13 cellular contexts compared by ENCODE assay signal in the genomic region with DNA sequence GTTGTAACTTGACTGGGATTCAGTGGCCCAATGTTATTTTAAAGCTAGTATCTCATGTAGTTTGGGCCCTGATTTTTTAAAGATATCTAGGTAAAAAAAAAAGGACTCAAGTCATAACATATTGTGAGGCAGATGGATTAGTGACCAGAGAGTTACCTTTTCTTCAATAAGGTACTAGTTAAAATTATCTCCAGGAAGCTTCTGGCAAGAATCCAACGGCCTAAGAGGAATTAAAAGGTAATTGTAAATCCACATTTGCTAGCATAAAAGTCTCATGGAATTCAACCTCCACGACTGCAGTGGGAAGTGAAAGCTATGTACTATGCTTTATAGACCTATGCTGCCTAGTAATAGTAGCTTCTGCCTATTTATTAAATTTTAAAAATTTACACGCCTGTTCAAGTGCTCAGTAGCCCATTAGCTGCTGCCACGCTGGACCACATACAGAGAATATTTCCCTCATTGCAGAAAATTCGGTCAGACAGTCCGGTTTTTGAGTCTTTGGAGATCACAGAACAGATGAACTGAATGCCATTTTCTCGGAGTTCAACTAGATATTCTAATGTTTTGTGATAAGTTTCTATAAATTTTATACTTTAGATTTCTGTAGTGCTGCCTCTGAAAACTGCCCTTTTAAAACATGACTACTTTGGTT.
DNase-seq lines count a peak whose midpoint lies in the region; ATAC-seq and TF ChIP-seq lines count a peak whose summit lies in the region.
"Had no signal": no experiment of that assay in that cellular context is flagged by ENCODE, and none has a peak within 500 bp of the region (broad histone marks: within the 10 kb centered on the region; RNA-seq: fewer than 3 reads in every experiment).

No MANE protein-coding gene starts in this region.

- peaks cover 10% of the 10 kb centered on the region for H3K4me1 Mint-ChIP-seq in nephron
- H3K4me1 Mint-ChIP-seq: H9 had no signal

- peaks cover 11% of the 10 kb centered on the region for H3K9me3 Mint-ChIP-seq in nephron

- H3K36me3 Mint-ChIP-seq in nephron (ENCODE audit: low read depth), result peaks cover 37% of the 10 kb centered on the region

- DNase-seq in NCI-H524 (lab: John Stamatoyannopoulos, UW) (peak; percentile 14 to 40), NCI-H524 treated with DMSO at 0.1 percent for 48 hours (lab: John Stamatoyannopoulos, UW) (no peak), NCI-H69 (lab: John Stamatoyannopoulos, UW) (peak; percentile 2), cerebellar cortex (ENCODE audit: low spot score) (peak; percentile 64), NCI-H2171 (lab: John Stamatoyannopoulos, UW) (no peak)
- DNase-seq: ACHN; CD4-positive, CD25-positive, alpha-beta regulatory T cell; DMS79; GOT3; H9 had no signal

- no peak for ATAC-seq in HG03565 (IDR thresholded peaks at IDR 0.05; ENCODE audit: unreplicated experiment)

- no peak for TF ChIP-seq CTCF in nephron (IDR thresholded peaks at IDR 0.05; ENCODE audit: unreplicated experiment in 3 of 3)

- H3K4me3 Mint-ChIP-seq in nephron, result no peak overlapping the region
- H3K4me3 Mint-ChIP-seq: CD4-positive, CD25-positive, alpha-beta regulatory T cell; H9; IgD-negative memory B cell had no signal

- H3K27me3 Mint-ChIP-seq in nephron (ENCODE audit: low read depth), result no peaks in the 10 kb centered on the region
- H3K27me3 Mint-ChIP-seq: CD4-positive, CD25-positive, alpha-beta regulatory T cell; IgD-negative memory B cell had no signal

- H3K27ac Mint-ChIP-seq in nephron, result peak overlapping the region in 2 of 3 experiments; percentile 41 to 70
- H3K27ac Mint-ChIP-seq: CD4-positive, CD25-positive, alpha-beta regulatory T cell; H9; IgD-negative memory B cell had no signal

Comparison
In these comparisons a context has a peak if more than half of its experiments do, and no peak if none do; other contexts are left out.
1. DNase-seq: peak in NCI-H524 (2 of 2), NCI-H69 (single experiment) and cerebellar cortex (single experiment); none in NCI-H524 treated with DMSO at 0.1 percent for 48 hours (single experiment) and NCI-H2171 (single experiment).